9 cellular contexts compared by ENCODE assay signal in the genomic region with DNA sequence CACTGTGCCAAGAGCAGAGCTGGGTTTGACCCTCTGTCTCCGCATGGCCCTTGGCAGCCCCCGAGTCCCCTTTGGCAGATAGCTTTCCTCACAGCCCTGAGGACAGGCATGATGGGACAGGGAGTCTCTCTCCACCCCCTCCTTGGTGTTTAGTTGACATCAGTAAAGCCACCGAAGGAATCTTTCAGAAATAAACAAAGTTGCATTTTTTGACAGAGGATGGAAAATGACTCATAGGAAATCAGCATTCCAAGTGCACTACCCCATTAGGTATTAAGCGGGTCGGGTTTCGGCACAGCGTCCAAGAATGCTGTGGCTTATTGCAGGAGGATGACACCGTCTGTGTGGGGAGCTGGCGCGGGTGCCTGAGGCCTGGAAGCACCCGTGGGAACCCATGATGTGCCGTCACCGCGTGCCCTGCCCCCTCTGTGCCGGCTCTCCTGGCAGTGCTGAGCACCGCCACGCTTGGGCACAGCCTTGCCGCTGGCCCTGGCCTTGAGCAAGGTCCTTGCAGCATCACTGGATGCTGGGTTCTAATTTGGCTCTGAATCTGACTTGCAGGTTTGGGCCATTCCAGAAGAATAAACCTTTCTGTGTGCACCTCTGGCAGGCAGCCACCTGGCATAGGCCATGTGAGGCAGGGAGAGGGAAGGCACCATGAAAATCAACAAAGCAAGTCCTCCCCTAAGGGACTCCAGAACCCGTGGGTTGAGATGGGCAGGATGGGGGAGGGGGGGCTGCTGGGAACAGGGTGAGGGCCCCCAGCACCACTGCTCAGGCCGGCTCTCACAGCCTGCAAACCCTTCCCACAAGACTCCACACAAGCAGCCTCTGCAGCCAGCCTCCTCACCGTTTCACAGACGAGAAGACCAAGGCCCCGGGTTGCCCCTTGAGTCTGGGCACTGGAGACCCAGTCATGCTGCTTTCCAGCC. TPM values are rescaled to one million over a fixed set of nuclear protein-coding genes. Genes with fewer than 3 reads are reported as not detected.
DNase-seq lines count a peak whose midpoint lies in the region; ATAC-seq and TF ChIP-seq lines count a peak whose summit lies in the region.
"Had no signal": no experiment of that assay in that cellular context is flagged by ENCODE, and none has a peak within 500 bp of the region (broad histone marks: within the 10 kb centered on the region; RNA-seq: fewer than 3 reads in every experiment).

No MANE protein-coding gene starts in this region.

- H3K27me3 ChIP-seq in AG04450 (ENCODE audit: control insufficient read depth, insufficient read depth, low read length), result no peaks in the 10 kb centered on the region

- peak; percentile 100 for DNase-seq in AG04450 (ENCODE audit: low read depth, low spot score)
- peak; percentile 43 for DNase-seq in LNCaP clone FGC (ENCODE audit: low read depth)
- peak; percentile 95 for DNase-seq in dermis blood vessel endothelial cell
- no peak for DNase-seq in activated CD4-positive, alpha-beta T cell treated with anti-CD3 and anti-CD28 coated beads for 48 hours
- DNase-seq in NCI-H774 (lab: John Stamatoyannopoulos, UW), result no peak
- DNase-seq: NCI-H2107 had no signal

- H3K9me3 ChIP-seq in AG04450 (ENCODE audit: control insufficient read depth, insufficient read depth, low read length) (peaks cover 3% of the 10 kb centered on the region; the same call in 1 of the 2 replicates), mesodermal cell (ENCODE audit: control insufficient read depth, low read length) (peaks cover 2% of the 10 kb centered on the region)

- CTCF ChIA-PET in AG04450 (lab: Charles Lee), result no interaction called here

- POLR2A ChIA-PET in AG04450 (lab: Yijun Ruan, JAX), result interaction anchor here (0.6 to 2.5 kb wide), 8 partner anchors 9 to 146 kb away, joined by 3 to 28 read pairs (median 4); a partner anchor contains a TSS

- peaks cover 19% of the 10 kb centered on the region for H3K4me1 ChIP-seq in mesodermal cell (ENCODE audit: control insufficient read depth, insufficient read depth, low read length, poor library complexity, severe bottlenecking)

- H3K27ac ChIP-seq in AG04450 (ENCODE audit: low read depth, low read length), result peak overlapping the region; percentile 100
- peak overlapping the region; percentile 90 for H3K27ac ChIP-seq in mesodermal cell (ENCODE audit: low read depth, low read length, severe bottlenecking)

- ATAC-seq in GM18498 (IDR thresholded peaks at IDR 0.05; ENCODE audit: unreplicated experiment), result no peak
- ATAC-seq in GM18520 (IDR thresholded peaks at IDR 0.05; ENCODE audit: unreplicated experiment), result no peak

- TF ChIP-seq CTCF in AG04450 (IDR thresholded peaks at IDR 0.05; ENCODE audit: low read depth, low read length) (no peak), LNCaP clone FGC (IDR thresholded peaks at IDR 0.05; ENCODE audit: control insufficient read depth, extremely low read depth, insufficient read depth) (no peak)

- H3K36me3 ChIP-seq in mesodermal cell (ENCODE audit: control insufficient read depth, insufficient read depth, low read length), result no peaks in the 10 kb centered on the region

- no peak overlapping the region for H3K4me3 ChIP-seq in AG04450 (ENCODE audit: low read depth, low read length)
- no peak overlapping the region for H3K4me3 ChIP-seq in LNCaP clone FGC (ENCODE audit: low read depth, low read length)
- H3K4me3 ChIP-seq in mesodermal cell (ENCODE audit: extremely low read depth, insufficient read depth, low read length, poor library complexity, severe bottlenecking), result no peak overlapping the region

- WGBS in mesodermal cell (ENCODE audit: insufficient coverage in 2 of 2), 2 experiments, result 91 to 92% methylated on average over 18 to 19 of the region's 23 CpGs

RNA-seq across cellular contexts. Expression of a gene that starts 50.5 kb away (rescaled TPM):
- 2.2 and 3.7 TPM in 2 replicates for polyA plus RNA-seq in AG04450 (2011; rRNA removed)
- polyA minus RNA-seq in AG04450 (2011; rRNA and poly(A)+ RNA removed), result 3.3 and 3.4 TPM in 2 replicates
- total RNA-seq in dermis blood vessel endothelial cell, result 0.79 and 1.0 TPM in 2 replicates
- polyA plus RNA-seq in mesodermal cell (2013, experiment 1 of 2), result 2.3 TPM
- polyA plus RNA-seq in mesodermal cell (2013, experiment 2 of 2), result 1.7 TPM

Comparison
In these comparisons a context has a peak if more than half of its experiments do, and no peak if none do; other contexts are left out.
1. DNase-seq: peak in AG04450 (single experiment), LNCaP clone FGC (single experiment) and dermis blood vessel endothelial cell (single experiment); none in activated CD4-positive, alpha-beta T cell treated with anti-CD3 and anti-CD28 coated beads for 48 hours (single experiment) and NCI-H774 (single experiment).